ENCODE assay signal across 2 cellular contexts in genomic region chr2:40372586-40372985, GRCh38.
TF ChIP-seq lines count a peak whose summit lies in the region.

No MANE protein-coding gene starts in this region.

TF ChIP-seq in IMR-90, 13 proteins besides CTCF, POLR2A, EP300 and RAD21:
- no peak for TF ChIP-seq MAZ (IDR thresholded peaks at IDR 0.05; ENCODE audit: borderline replicate concordance, low read depth, low read length)
- TF ChIP-seq CHD1 (IDR thresholded peaks at IDR 0.05; ENCODE audit: low read depth, low read length) = no peak
- TF ChIP-seq CEBPB (IDR thresholded peaks at IDR 0.05; ENCODE audit: low read depth, low read length) = no peak; the same call in 1 of the 2 replicates
- no peak for TF ChIP-seq SMC3 (IDR thresholded peaks at IDR 0.05; ENCODE audit: low read depth, low read length)
- no peak for TF ChIP-seq NFE2L2 (IDR thresholded peaks at IDR 0.05; ENCODE audit: low read depth, low read length)
- TF ChIP-seq RFX5 (IDR thresholded peaks at IDR 0.05; ENCODE audit: low read depth, low read length) = no peak
- TF ChIP-seq ELK1 (IDR thresholded peaks at IDR 0.05; ENCODE audit: borderline replicate concordance, low read depth, low read length) = no peak
- no peak for TF ChIP-seq FOS (IDR thresholded peaks at IDR 0.05; ENCODE audit: low read depth, low read length)
- no peak for TF ChIP-seq MXI1 (IDR thresholded peaks at IDR 0.05; ENCODE audit: borderline replicate concordance, low read depth, low read length)
- TF ChIP-seq RCOR1 (IDR thresholded peaks at IDR 0.05; ENCODE audit: insufficient replicate concordance, low read length) = no peak
- TF ChIP-seq, protein P1, sequence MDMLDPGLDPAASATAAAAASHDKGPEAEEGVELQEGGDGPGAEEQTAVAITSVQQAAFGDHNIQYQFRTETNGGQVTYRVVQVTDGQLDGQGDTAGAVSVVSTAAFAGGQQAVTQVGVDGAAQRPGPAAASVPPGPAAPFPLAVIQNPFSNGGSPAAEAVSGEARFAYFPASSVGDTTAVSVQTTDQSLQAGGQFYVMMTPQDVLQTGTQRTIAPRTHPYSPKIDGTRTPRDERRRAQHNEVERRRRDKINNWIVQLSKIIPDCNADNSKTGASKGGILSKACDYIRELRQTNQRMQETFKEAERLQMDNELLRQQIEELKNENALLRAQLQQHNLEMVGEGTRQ (IDR thresholded peaks at IDR 0.05; ENCODE audit: low read depth, low read length) = no peak
- TF ChIP-seq BHLHE40 (IDR thresholded peaks at IDR 0.05; ENCODE audit: low read depth, low read length) = no peak
- TF ChIP-seq MAFK (IDR thresholded peaks at IDR 0.05; ENCODE audit: low read depth, low read length) = no peak

TF ChIP-seq in HepG2, 621 proteins besides CTCF, POLR2A, EP300 and RAD21:
- TF ChIP-seq PRMT3 (CRISPR knock-in tag; IDR thresholded peaks at IDR 0.05; ENCODE audit: borderline replicate concordance, low read depth) = no peak
- no peak for TF ChIP-seq ZNF230 (CRISPR knock-in tag; IDR thresholded peaks at IDR 0.05)
